1 cellular context compared by ENCODE assay signal in genomic region chr7:5638994-5639393, GRCh38.
TF ChIP-seq lines count a peak whose summit lies in the region.

No MANE protein-coding gene starts in this region.

TF ChIP-seq in GM23338, 12 proteins besides CTCF, POLR2A, EP300 and RAD21 (continued from another document):
- no peak for TF ChIP-seq ZNF462 (CRISPR knock-in tag; IDR thresholded peaks at IDR 0.05)
